In the genomic region with DNA sequence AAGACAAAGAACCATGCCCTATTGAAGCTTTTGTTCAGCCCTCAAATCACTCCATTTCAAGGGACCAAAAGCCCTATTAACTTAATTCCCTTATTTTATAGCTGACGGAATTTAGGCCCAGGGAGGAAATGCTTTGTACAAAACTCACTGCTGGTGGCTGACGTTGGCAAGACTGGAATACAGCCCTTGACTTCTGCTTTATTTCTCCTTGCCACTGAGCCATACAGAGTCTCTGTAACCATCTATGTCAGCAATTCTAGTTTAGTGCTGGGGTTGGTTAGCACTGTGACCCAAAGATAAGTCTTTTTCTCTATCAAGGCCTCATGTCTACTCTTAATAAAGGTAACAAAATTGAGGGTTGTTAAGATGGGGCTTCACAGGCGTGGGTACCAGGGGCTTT, we compare ENCODE assay signal across 15 cellular contexts.
A peak's percentile ranks its signal among the peaks of the same experiment; 100 is the strongest.
DNase-seq lines count a peak whose midpoint lies in the region; TF ChIP-seq lines count a peak whose summit lies in the region.
"Had no signal": no experiment of that assay in that cellular context is flagged by ENCODE, and none has a peak within 500 bp of the region (broad histone marks: within the 10 kb centered on the region; RNA-seq: fewer than 3 reads in every experiment).

No MANE protein-coding gene starts in this region.

- no peaks in the 10 kb centered on the region for H3K36me3 ChIP-seq in neural progenitor cell
- no peaks in the 10 kb centered on the region for H3K36me3 ChIP-seq in vagina
- H3K36me3 ChIP-seq: BLaER1, MG63 had no signal

- 0 out of 2 replicates have a peak, but pooled peaks cover 6% of the 10 kb centered on the region for H3K36me3 Mint-ChIP-seq in HFFc6 (ENCODE audit: low read depth)
- peaks cover 2% of the 10 kb centered on the region for H3K36me3 Mint-ChIP-seq in neural progenitor cell
- no peaks in the 10 kb centered on the region for H3K36me3 Mint-ChIP-seq in progenitor cell of endocrine pancreas (ENCODE audit: insufficient read depth)

- no peak for TF ChIP-seq POLR2A in vagina (IDR thresholded peaks at IDR 0.05)

- H3K27me3 Mint-ChIP-seq in HFFc6 (ENCODE audit: insufficient read depth) (no peaks in the 10 kb centered on the region), neural progenitor cell (ENCODE audit: insufficient read depth, low read depth) (no peaks in the 10 kb centered on the region), progenitor cell of endocrine pancreas (no peaks in the 10 kb centered on the region)

- H3K9ac ChIP-seq in neural progenitor cell = no peak overlapping the region
- H3K9ac ChIP-seq: BLaER1, KMS-11 had no signal

- H3K27ac Mint-ChIP-seq in HFFc6 (peak overlapping the region; percentile 85), neural progenitor cell (no peak overlapping the region), progenitor cell of endocrine pancreas (no peak overlapping the region)

- H3K9me3 Mint-ChIP-seq in HFFc6 (no peaks in the 10 kb centered on the region), neural progenitor cell (no peaks in the 10 kb centered on the region), progenitor cell of endocrine pancreas (ENCODE audit: low read depth) (no peaks in the 10 kb centered on the region)

- H3K9me3 ChIP-seq in neural progenitor cell (ENCODE audit: low read depth) = no peaks in the 10 kb centered on the region
- H3K9me3 ChIP-seq in vagina = no peaks in the 10 kb centered on the region
- H3K9me3 ChIP-seq: BLaER1, MG63 had no signal

- no peaks in the 10 kb centered on the region for H3K27me3 ChIP-seq in neural progenitor cell
- H3K27me3 ChIP-seq in vagina = no peaks in the 10 kb centered on the region
- H3K27me3 ChIP-seq: BLaER1, MG63 had no signal

- H3K4me3 Mint-ChIP-seq in HFFc6 (peak overlapping the region; percentile 6), neural progenitor cell (no peak overlapping the region), progenitor cell of endocrine pancreas (ENCODE audit: low read depth) (no peak overlapping the region)

- peaks cover 24% of the 10 kb centered on the region for H3K4me1 ChIP-seq in neural progenitor cell
- H3K4me1 ChIP-seq in vagina = peaks cover 35% of the 10 kb centered on the region
- H3K4me1 ChIP-seq: BLaER1 had no signal

- H2AFZ ChIP-seq in neural progenitor cell (replicated peaks) = no peak overlapping the region

- H4K20me1 ChIP-seq in neural progenitor cell (ENCODE audit: low read depth) = peaks cover 16% of the 10 kb centered on the region
- H4K20me1 ChIP-seq: BLaER1 had no signal

- H3F3A ChIP-seq in neural progenitor cell (ENCODE audit: low read depth) = peaks cover 6% of the 10 kb centered on the region

- H3K4me3 ChIP-seq in neural progenitor cell (no peak overlapping the region), vagina (no peak overlapping the region)
- H3K4me3 ChIP-seq: BLaER1, MG63 had no signal

- H3K4me1 Mint-ChIP-seq in HFFc6 (ENCODE audit: low read depth) = peaks cover 50% of the 10 kb centered on the region
- H3K4me1 Mint-ChIP-seq in neural progenitor cell = peaks cover 16% of the 10 kb centered on the region
- H3K4me1 Mint-ChIP-seq in progenitor cell of endocrine pancreas (ENCODE audit: low read depth) = no peaks in the 10 kb centered on the region

- no peaks in the 10 kb centered on the region for H3K79me2 ChIP-seq in neural progenitor cell (ENCODE audit: low read depth)

- DNase-seq in HFFc6 = no peak
- DNase-seq in neural progenitor cell (ENCODE audit: low spot score) = peak; percentile 29
- DNase-seq in vagina (ENCODE audit: extremely low spot score in 2 of 2) = no peak
- no peak for DNase-seq in NCI-H226
- DNase-seq in progenitor cell of endocrine pancreas (ENCODE audit: low spot score, unreplicated experiment) = no peak
- no peak for DNase-seq in D341Med (ENCODE audit: low spot score)
- DNase-seq: MG63, NCI-H1105, NCI-H1694 treated with DMSO at 0.1 percent for 48 hours, NCI-H446, PC-3 had no signal

- intact Hi-C loops in vagina (cut with DNase I) = no loop called here

- H3K4me2 ChIP-seq in neural progenitor cell = no peak overlapping the region
- H3K4me2 ChIP-seq: BLaER1, KMS-11 had no signal

- no peak for TF ChIP-seq CTCF in HFFc6 (IDR thresholded peaks at IDR 0.05)
- no peak for TF ChIP-seq CTCF in neural progenitor cell (IDR thresholded peaks at IDR 0.05)
- no peak for TF ChIP-seq CTCF in vagina (IDR thresholded peaks at IDR 0.05)
- no peak for TF ChIP-seq CTCF in progenitor cell of endocrine pancreas (IDR thresholded peaks at IDR 0.05; ENCODE audit: unreplicated experiment)

- H3K27ac ChIP-seq in cingulate gyrus (ENCODE audit: low read depth, low read length) = peak overlapping the region; percentile 11
- H3K27ac ChIP-seq in neural progenitor cell = no peak overlapping the region
- H3K27ac ChIP-seq in vagina = peak overlapping the region; percentile 37
- H3K27ac ChIP-seq: BLaER1, HL-60, KMS-11 had no signal
